ENCODE assay signal across 1 cellular context in genomic region chr10:125144693-125145623, GRCh38.
TF ChIP-seq lines count a peak whose summit lies in the region.

No MANE protein-coding gene starts in this region.

TF ChIP-seq in K562, 482 proteins besides CTCF, POLR2A, EP300 and RAD21 (continued from another document and continues in another):
- no peak for TF ChIP-seq ZNF586 (CRISPR knock-in tag; conservative IDR thresholded peaks at IDR 0.05)
- no peak for TF ChIP-seq MXD1 (CRISPR knock-in tag; IDR thresholded peaks at IDR 0.05; ENCODE audit: borderline replicate concordance, poor library complexity, severe bottlenecking)
- peak; percentile 74 for TF ChIP-seq DPF2 (IDR thresholded peaks at IDR 0.05)
- no peak for TF ChIP-seq CUX1 (CRISPR knock-in tag; IDR thresholded peaks at IDR 0.05)
- no peak for TF ChIP-seq GTF2F1 (IDR thresholded peaks at IDR 0.05; ENCODE audit: low read depth, low read length)
- TF ChIP-seq TCF3 (CRISPR knock-in tag; IDR thresholded peaks at IDR 0.05) = peak; percentile 52
- no peak for TF ChIP-seq NFATC3 (IDR thresholded peaks at IDR 0.05)
- TF ChIP-seq XRCC5 (IDR thresholded peaks at IDR 0.05; ENCODE audit: low read depth, low read length) = no peak
- no peak for TF ChIP-seq NONO (IDR thresholded peaks at IDR 0.05; ENCODE audit: low read depth in 2 of 2, low read length in 1 of 2)
- TF ChIP-seq EZH2 (IDR thresholded peaks at IDR 0.05; ENCODE audit: borderline replicate concordance, low read depth, low read length) = no peak
- TF ChIP-seq MAX (CRISPR knock-in tag; IDR thresholded peaks at IDR 0.05) = no peak
- TF ChIP-seq ZNF133 (CRISPR knock-in tag; IDR thresholded peaks at IDR 0.05) = no peak
- no peak for TF ChIP-seq TRIM24 (IDR thresholded peaks at IDR 0.05)
- TF ChIP-seq ZEB2 (IDR thresholded peaks at IDR 0.05) = peak; percentile 67; the same call in 1 of the 2 replicates
- no peak for TF ChIP-seq CEBPB (tag; IDR thresholded peaks at IDR 0.05)
- no peak for TF ChIP-seq ELK1 (CRISPR knock-in tag; IDR thresholded peaks at IDR 0.05)
- TF ChIP-seq COPS2 (conservative IDR thresholded peaks at IDR 0.05) = no peak
- TF ChIP-seq ZNF444 (CRISPR knock-in tag; IDR thresholded peaks at IDR 0.05) = no peak
- no peak for TF ChIP-seq CBX3 (IDR thresholded peaks at IDR 0.05; ENCODE audit: borderline replicate concordance in 1 of 2, low read length in 2 of 2)
- TF ChIP-seq, protein P1, sequence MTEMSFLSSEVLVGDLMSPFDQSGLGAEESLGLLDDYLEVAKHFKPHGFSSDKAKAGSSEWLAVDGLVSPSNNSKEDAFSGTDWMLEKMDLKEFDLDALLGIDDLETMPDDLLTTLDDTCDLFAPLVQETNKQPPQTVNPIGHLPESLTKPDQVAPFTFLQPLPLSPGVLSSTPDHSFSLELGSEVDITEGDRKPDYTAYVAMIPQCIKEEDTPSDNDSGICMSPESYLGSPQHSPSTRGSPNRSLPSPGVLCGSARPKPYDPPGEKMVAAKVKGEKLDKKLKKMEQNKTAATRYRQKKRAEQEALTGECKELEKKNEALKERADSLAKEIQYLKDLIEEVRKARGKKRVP (CRISPR knock-in tag; IDR thresholded peaks at IDR 0.05) = no peak
- no peak for TF ChIP-seq ZBTB43 (CRISPR knock-in tag; IDR thresholded peaks at IDR 0.05)
- no peak for TF ChIP-seq KAT2B (IDR thresholded peaks at IDR 0.05; ENCODE audit: low read depth, low read length)
- TF ChIP-seq POU5F1 (IDR thresholded peaks at IDR 0.05; ENCODE audit: borderline replicate concordance, low read depth, low read length, partially characterized antibody) = no peak
- no peak for TF ChIP-seq ZNF830 (CRISPR knock-in tag; IDR thresholded peaks at IDR 0.05)
- no peak for TF ChIP-seq CXXC5 (CRISPR knock-in tag; IDR thresholded peaks at IDR 0.05)
- TF ChIP-seq, protein P2, sequence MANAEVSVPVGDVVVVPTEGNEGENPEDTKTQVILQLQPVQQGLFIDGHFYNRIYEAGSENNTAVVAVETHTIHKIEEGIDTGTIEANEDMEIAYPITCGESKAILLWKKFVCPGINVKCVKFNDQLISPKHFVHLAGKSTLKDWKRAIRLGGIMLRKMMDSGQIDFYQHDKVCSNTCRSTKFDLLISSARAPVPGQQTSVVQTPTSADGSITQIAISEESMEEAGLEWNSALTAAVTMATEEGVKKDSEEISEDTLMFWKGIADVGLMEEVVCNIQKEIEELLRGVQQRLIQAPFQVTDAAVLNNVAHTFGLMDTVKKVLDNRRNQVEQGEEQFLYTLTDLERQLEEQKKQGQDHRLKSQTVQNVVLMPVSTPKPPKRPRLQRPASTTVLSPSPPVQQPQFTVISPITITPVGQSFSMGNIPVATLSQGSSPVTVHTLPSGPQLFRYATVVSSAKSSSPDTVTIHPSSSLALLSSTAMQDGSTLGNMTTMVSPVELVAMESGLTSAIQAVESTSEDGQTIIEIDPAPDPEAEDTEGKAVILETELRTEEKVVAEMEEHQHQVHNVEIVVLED (CRISPR knock-in tag; IDR thresholded peaks at IDR 0.05) = no peak
- no peak for TF ChIP-seq SRF (CRISPR knock-in tag; IDR thresholded peaks at IDR 0.05)
- TF ChIP-seq ZFP36 (IDR thresholded peaks at IDR 0.05; ENCODE audit: low read depth, low read length, partially characterized antibody) = peak; percentile 5
- TF ChIP-seq RUNX1 (IDR thresholded peaks at IDR 0.05; ENCODE audit: low read depth) = no peak
- no peak for TF ChIP-seq ZNF263 (CRISPR knock-in tag; IDR thresholded peaks at IDR 0.05; ENCODE audit: borderline replicate concordance)
- TF ChIP-seq NFE2L1 (tag; IDR thresholded peaks at IDR 0.05; ENCODE audit: borderline replicate concordance, low read depth) = no peak
- no peak for TF ChIP-seq CREB3L1 (IDR thresholded peaks at IDR 0.05; ENCODE audit: borderline replicate concordance, low read depth)
- TF ChIP-seq FOSL1 (tag; conservative IDR thresholded peaks at IDR 0.05) = no peak
- TF ChIP-seq KHSRP (IDR thresholded peaks at IDR 0.05) = no peak
- TF ChIP-seq ZBTB7A (IDR thresholded peaks at IDR 0.05; ENCODE audit: borderline replicate concordance, control insufficient read depth, low read depth, low read length) = peak; percentile 49; the same call in 1 of the 2 replicates
- no peak for TF ChIP-seq CC2D1A (IDR thresholded peaks at IDR 0.05)
- no peak for TF ChIP-seq PHTF2 (CRISPR knock-in tag; IDR thresholded peaks at IDR 0.05)
- TF ChIP-seq TEAD2 (tag; IDR thresholded peaks at IDR 0.05) = no peak
- TF ChIP-seq ZNF174 (CRISPR knock-in tag; IDR thresholded peaks at IDR 0.05) = no peak
- no peak for TF ChIP-seq RBM25 (IDR thresholded peaks at IDR 0.05; ENCODE audit: low read depth, low read length, severe bottlenecking)
- no peak for TF ChIP-seq SMAD2 (IDR thresholded peaks at IDR 0.05; ENCODE audit: low read depth, low read length)
- no peak for TF ChIP-seq POLR2B (IDR thresholded peaks at IDR 0.05; ENCODE audit: low read depth, partially characterized antibody)
- no peak for TF ChIP-seq TCF7 (IDR thresholded peaks at IDR 0.05; ENCODE audit: borderline replicate concordance)
- TF ChIP-seq PTBP1 (IDR thresholded peaks at IDR 0.05; ENCODE audit: low read depth, low read length) = no peak
- TF ChIP-seq SIRT6 (IDR thresholded peaks at IDR 0.05; ENCODE audit: low read depth, low read length) = no peak
- no peak for TF ChIP-seq GTF2A2 (tag; IDR thresholded peaks at IDR 0.05)
- no peak for TF ChIP-seq CHD4 (IDR thresholded peaks at IDR 0.05; ENCODE audit: insufficient read depth, insufficient replicate concordance, low read depth, low read length, poor library complexity, severe bottlenecking)
- TF ChIP-seq, protein P3, sequence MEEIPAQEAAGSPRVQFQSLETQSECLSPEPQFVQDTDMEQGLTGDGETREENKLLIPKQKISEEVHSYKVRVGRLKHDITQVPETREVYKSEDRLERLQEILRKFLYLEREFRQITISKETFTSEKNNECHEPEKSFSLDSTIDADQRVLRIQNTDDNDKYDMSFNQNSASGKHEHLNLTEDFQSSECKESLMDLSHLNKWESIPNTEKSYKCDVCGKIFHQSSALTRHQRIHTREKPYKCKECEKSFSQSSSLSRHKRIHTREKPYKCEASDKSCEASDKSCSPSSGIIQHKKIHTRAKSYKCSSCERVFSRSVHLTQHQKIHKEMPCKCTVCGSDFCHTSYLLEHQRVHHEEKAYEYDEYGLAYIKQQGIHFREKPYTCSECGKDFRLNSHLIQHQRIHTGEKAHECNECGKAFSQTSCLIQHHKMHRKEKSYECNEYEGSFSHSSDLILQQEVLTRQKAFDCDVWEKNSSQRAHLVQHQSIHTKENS (CRISPR knock-in tag; IDR thresholded peaks at IDR 0.05) = no peak
- no peak for TF ChIP-seq CBX8 (IDR thresholded peaks at IDR 0.05; ENCODE audit: borderline replicate concordance, extremely low read depth, low read depth, low read length, poor library complexity, severe bottlenecking)
- TF ChIP-seq, protein P4, sequence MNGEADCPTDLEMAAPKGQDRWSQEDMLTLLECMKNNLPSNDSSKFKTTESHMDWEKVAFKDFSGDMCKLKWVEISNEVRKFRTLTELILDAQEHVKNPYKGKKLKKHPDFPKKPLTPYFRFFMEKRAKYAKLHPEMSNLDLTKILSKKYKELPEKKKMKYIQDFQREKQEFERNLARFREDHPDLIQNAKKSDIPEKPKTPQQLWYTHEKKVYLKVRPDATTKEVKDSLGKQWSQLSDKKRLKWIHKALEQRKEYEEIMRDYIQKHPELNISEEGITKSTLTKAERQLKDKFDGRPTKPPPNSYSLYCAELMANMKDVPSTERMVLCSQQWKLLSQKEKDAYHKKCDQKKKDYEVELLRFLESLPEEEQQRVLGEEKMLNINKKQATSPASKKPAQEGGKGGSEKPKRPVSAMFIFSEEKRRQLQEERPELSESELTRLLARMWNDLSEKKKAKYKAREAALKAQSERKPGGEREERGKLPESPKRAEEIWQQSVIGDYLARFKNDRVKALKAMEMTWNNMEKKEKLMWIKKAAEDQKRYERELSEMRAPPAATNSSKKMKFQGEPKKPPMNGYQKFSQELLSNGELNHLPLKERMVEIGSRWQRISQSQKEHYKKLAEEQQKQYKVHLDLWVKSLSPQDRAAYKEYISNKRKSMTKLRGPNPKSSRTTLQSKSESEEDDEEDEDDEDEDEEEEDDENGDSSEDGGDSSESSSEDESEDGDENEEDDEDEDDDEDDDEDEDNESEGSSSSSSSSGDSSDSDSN (IDR thresholded peaks at IDR 0.05; ENCODE audit: borderline replicate concordance in 1 of 2, low read depth in 2 of 2, low read length in 2 of 2) = no peak
- TF ChIP-seq ZNF239 (CRISPR knock-in tag; IDR thresholded peaks at IDR 0.05) = no peak
- TF ChIP-seq PHF21A (IDR thresholded peaks at IDR 0.05; ENCODE audit: borderline replicate concordance, low read depth) = no peak
- TF ChIP-seq PURB (CRISPR knock-in tag; IDR thresholded peaks at IDR 0.05; ENCODE audit: low read depth) = no peak
- no peak for TF ChIP-seq DACH1 (IDR thresholded peaks at IDR 0.05; ENCODE audit: partially characterized antibody)
- peak; percentile 29; the same call in 1 of the 2 replicates for TF ChIP-seq CBFA2T2 (conservative IDR thresholded peaks at IDR 0.05)
- TF ChIP-seq, protein P5, sequence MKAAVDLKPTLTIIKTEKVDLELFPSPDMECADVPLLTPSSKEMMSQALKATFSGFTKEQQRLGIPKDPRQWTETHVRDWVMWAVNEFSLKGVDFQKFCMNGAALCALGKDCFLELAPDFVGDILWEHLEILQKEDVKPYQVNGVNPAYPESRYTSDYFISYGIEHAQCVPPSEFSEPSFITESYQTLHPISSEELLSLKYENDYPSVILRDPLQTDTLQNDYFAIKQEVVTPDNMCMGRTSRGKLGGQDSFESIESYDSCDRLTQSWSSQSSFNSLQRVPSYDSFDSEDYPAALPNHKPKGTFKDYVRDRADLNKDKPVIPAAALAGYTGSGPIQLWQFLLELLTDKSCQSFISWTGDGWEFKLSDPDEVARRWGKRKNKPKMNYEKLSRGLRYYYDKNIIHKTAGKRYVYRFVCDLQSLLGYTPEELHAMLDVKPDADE (conservative IDR thresholded peaks at IDR 0.05; ENCODE audit: control insufficient read depth, low read depth, low read length) = no peak
